29 cellular contexts compared by ENCODE assay signal in the genomic region with DNA sequence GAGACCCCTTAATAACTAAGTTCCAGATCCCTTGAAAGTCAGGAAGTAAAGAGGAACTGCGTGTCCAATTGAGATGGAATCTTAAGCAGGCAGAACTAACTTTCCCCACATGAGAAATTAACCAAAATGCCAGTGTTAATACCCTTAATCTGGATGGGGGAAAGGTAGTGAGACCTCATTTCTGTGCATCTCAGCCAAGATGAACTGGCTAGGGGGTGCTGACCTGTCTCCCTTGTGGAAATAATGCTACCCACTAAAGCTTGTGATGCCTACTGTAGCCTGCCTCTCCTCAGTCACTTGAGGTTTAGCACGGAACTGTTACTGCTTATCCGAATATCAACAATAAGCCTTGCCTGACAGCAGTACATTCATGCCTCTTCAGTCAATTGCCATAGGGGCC. TPM values are rescaled to one million over a fixed set of nuclear protein-coding genes. Genes with fewer than 3 reads are reported as not detected.
"Had no signal": no experiment of that assay in that cellular context is flagged by ENCODE, and none has a peak within 500 bp of the region (broad histone marks: within the 10 kb centered on the region; RNA-seq: fewer than 3 reads in every experiment).

No MANE protein-coding gene starts in this region.

- H3K36me3 ChIP-seq: gastrocnemius medialis, neutrophil, right lobe of liver had no signal

- H3K27ac Mint-ChIP-seq: effector memory CD8-positive, alpha-beta T cell; mesothelial cell of epicardium; naive thymus-derived CD4-positive, alpha-beta T cell; progenitor cell of endocrine pancreas; type B pancreatic cell had no signal

- H3K9me3 ChIP-seq: gastrocnemius medialis, heart left ventricle, mucosa of descending colon, neutrophil, right lobe of liver, stomach, testis, tibial artery had no signal

- H3K4me3 Mint-ChIP-seq: effector memory CD8-positive, alpha-beta T cell; mesothelial cell of epicardium; naive thymus-derived CD4-positive, alpha-beta T cell; type B pancreatic cell had no signal

- H3K9me3 Mint-ChIP-seq: effector memory CD8-positive, alpha-beta T cell; mesothelial cell of epicardium; naive thymus-derived CD4-positive, alpha-beta T cell; type B pancreatic cell had no signal

- H3K27ac ChIP-seq: gastrocnemius medialis, hepatocyte, neutrophil, parathyroid adenoma, right lobe of liver, stomach, testis, tibial artery had no signal

- H3K36me3 Mint-ChIP-seq: naive thymus-derived CD4-positive, alpha-beta T cell had no signal

- H3K9ac ChIP-seq: parathyroid adenoma had no signal

- H3K27me3 Mint-ChIP-seq: progenitor cell of endocrine pancreas, type B pancreatic cell had no signal

- H3K4me3 ChIP-seq: gastrocnemius medialis, heart left ventricle, hepatocyte, lung, mucosa of descending colon, right lobe of liver, smooth muscle cell, stomach, testis, tibial artery had no signal

- H3K27me3 ChIP-seq: gastrocnemius medialis, heart left ventricle, hepatocyte, right lobe of liver, stomach, testis, tibial artery had no signal

- DNase-seq: cerebellar nuclear complex; cortex of kidney; effector memory CD8-positive, alpha-beta T cell; foreskin fibroblast; gastrocnemius medialis; heart left ventricle; kidney; mesenchymal stem cell; mucosa of descending colon; naive thymus-derived CD4-positive, alpha-beta T cell; right lobe of liver; stimulated activated CD4-positive, alpha-beta T cell treated with anti-CD3 and anti-CD28 coated beads, Interleukin-12 subunit alpha, Interleukin-12 subunit beta, amount 100 ng/mL, for 4 hours; stimulated activated CD4-positive, alpha-beta T cell treated with anti-CD3 and anti-CD28 coated beads, Interleukin-1b, Interleukin-23, amount 100 ng/mL, for 48 hours; stimulated activated CD4-positive, alpha-beta T cell treated with anti-CD3 and anti-CD28 coated beads, Interleukin-4, amount 100 ng/mL, for 1 hour; stimulated activated CD8-positive, alpha-beta memory T cell treated with anti-CD3 and anti-CD28 coated beads, Interleukin-4, amount 100 ng/mL, for 48 hours; stimulated activated naive CD4-positive, alpha-beta T cell; stomach; substantia nigra; testis; tibial artery had no signal

- H3K4me1 ChIP-seq: gastrocnemius medialis, parathyroid adenoma, right lobe of liver, testis had no signal

RNA-seq across cellular contexts. Expression of a gene that starts 15.1 kb away (rescaled TPM):
- total RNA-seq: dermis microvascular lymphatic vessel endothelial cell had no signal
